1 cellular context compared by ENCODE assay signal in the genomic region with DNA sequence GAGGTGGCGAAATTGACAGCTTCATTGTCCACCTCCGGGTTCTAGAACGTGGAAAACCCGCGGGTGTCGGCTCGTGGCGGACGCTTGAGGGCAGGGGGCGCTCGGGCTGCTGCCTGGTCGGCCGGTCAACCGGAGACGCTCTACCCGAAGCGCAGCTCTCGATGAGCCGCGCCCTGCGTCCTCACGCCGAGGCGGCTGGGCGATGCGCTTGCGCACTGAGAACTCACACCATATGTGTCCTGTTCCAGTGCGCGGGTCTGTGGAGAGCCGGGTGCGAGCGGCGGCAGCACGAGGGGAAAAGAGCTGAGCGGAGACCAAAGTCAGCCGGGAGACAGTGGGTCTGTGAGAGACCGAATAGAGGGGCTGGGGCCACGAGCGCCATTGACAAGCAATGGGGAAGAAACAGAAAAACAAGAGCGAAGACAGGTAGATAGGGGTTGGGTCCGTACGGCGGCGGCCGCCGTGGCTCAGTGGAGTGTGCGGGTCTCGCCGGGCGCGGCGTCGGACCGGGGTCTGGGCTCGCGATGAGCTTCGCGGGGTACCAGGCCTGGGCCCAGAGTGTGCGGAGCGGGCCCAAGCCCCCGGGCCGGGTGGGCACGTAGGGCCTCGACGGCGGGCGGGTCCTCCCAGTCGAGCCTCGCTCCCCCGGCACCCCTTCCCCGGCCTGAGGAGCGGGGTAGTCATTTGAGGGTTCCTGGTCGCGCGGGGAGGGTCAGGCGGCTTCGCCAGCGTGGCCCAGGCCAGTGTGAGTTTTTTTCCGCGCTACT.
A peak's percentile ranks its signal among the peaks of the same experiment; 100 is the strongest.
TF ChIP-seq lines count a peak whose summit lies in the region.

A gene with protein sequence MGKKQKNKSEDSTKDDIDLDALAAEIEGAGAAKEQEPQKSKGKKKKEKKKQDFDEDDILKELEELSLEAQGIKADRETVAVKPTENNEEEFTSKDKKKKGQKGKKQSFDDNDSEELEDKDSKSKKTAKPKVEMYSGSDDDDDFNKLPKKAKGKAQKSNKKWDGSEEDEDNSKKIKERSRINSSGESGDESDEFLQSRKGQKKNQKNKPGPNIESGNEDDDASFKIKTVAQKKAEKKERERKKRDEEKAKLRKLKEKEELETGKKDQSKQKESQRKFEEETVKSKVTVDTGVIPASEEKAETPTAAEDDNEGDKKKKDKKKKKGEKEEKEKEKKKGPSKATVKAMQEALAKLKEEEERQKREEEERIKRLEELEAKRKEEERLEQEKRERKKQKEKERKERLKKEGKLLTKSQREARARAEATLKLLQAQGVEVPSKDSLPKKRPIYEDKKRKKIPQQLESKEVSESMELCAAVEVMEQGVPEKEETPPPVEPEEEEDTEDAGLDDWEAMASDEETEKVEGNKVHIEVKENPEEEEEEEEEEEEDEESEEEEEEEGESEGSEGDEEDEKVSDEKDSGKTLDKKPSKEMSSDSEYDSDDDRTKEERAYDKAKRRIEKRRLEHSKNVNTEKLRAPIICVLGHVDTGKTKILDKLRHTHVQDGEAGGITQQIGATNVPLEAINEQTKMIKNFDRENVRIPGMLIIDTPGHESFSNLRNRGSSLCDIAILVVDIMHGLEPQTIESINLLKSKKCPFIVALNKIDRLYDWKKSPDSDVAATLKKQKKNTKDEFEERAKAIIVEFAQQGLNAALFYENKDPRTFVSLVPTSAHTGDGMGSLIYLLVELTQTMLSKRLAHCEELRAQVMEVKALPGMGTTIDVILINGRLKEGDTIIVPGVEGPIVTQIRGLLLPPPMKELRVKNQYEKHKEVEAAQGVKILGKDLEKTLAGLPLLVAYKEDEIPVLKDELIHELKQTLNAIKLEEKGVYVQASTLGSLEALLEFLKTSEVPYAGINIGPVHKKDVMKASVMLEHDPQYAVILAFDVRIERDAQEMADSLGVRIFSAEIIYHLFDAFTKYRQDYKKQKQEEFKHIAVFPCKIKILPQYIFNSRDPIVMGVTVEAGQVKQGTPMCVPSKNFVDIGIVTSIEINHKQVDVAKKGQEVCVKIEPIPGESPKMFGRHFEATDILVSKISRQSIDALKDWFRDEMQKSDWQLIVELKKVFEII (plus strand): TSS at position 226 of the 767 bp plus-strand sequence. CDS start 166 bp downstream, at position 392.

TF ChIP-seq in HepG2, 621 proteins besides CTCF, POLR2A, EP300 and RAD21 (continued from another document and continues in another):
- TF ChIP-seq, protein P1, sequence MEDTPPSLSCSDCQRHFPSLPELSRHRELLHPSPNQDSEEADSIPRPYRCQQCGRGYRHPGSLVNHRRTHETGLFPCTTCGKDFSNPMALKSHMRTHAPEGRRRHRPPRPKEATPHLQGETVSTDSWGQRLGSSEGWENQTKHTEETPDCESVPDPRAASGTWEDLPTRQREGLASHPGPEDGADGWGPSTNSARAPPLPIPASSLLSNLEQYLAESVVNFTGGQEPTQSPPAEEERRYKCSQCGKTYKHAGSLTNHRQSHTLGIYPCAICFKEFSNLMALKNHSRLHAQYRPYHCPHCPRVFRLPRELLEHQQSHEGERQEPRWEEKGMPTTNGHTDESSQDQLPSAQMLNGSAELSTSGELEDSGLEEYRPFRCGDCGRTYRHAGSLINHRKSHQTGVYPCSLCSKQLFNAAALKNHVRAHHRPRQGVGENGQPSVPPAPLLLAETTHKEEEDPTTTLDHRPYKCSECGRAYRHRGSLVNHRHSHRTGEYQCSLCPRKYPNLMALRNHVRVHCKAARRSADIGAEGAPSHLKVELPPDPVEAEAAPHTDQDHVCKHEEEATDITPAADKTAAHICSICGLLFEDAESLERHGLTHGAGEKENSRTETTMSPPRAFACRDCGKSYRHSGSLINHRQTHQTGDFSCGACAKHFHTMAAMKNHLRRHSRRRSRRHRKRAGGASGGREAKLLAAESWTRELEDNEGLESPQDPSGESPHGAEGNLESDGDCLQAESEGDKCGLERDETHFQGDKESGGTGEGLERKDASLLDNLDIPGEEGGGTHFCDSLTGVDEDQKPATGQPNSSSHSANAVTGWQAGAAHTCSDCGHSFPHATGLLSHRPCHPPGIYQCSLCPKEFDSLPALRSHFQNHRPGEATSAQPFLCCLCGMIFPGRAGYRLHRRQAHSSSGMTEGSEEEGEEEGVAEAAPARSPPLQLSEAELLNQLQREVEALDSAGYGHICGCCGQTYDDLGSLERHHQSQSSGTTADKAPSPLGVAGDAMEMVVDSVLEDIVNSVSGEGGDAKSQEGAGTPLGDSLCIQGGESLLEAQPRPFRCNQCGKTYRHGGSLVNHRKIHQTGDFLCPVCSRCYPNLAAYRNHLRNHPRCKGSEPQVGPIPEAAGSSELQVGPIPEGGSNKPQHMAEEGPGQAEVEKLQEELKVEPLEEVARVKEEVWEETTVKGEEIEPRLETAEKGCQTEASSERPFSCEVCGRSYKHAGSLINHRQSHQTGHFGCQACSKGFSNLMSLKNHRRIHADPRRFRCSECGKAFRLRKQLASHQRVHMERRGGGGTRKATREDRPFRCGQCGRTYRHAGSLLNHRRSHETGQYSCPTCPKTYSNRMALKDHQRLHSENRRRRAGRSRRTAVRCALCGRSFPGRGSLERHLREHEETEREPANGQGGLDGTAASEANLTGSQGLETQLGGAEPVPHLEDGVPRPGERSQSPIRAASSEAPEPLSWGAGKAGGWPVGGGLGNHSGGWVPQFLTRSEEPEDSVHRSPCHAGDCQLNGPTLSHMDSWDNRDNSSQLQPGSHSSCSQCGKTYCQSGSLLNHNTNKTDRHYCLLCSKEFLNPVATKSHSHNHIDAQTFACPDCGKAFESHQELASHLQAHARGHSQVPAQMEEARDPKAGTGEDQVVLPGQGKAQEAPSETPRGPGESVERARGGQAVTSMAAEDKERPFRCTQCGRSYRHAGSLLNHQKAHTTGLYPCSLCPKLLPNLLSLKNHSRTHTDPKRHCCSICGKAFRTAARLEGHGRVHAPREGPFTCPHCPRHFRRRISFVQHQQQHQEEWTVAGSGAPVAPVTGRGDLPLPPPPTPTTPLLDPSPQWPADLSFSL (CRISPR knock-in tag; IDR thresholded peaks at IDR 0.05) = no peak
- TF ChIP-seq MED1 (CRISPR knock-in tag; IDR thresholded peaks at IDR 0.05) = peak; percentile 77
- no peak for TF ChIP-seq NR2F1 (CRISPR knock-in tag; IDR thresholded peaks at IDR 0.05)
- TF ChIP-seq, protein P2, sequence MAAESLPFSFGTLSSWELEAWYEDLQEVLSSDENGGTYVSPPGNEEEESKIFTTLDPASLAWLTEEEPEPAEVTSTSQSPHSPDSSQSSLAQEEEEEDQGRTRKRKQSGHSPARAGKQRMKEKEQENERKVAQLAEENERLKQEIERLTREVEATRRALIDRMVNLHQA (CRISPR knock-in tag; IDR thresholded peaks at IDR 0.05) = no peak
- TF ChIP-seq NONO (IDR thresholded peaks at IDR 0.05) = no peak
- peak; percentile 96 for TF ChIP-seq NONO (CRISPR knock-in tag; conservative IDR thresholded peaks at IDR 0.05)
- TF ChIP-seq ZNF652 (CRISPR knock-in tag; IDR thresholded peaks at IDR 0.05; ENCODE audit: borderline replicate concordance, low read depth) = no peak; the same call in 1 of the 2 replicates
- TF ChIP-seq, protein P3, sequence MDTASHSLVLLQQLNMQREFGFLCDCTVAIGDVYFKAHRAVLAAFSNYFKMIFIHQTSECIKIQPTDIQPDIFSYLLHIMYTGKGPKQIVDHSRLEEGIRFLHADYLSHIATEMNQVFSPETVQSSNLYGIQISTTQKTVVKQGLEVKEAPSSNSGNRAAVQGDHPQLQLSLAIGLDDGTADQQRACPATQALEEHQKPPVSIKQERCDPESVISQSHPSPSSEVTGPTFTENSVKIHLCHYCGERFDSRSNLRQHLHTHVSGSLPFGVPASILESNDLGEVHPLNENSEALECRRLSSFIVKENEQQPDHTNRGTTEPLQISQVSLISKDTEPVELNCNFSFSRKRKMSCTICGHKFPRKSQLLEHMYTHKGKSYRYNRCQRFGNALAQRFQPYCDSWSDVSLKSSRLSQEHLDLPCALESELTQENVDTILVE (CRISPR knock-in tag; IDR thresholded peaks at IDR 0.05) = peak; percentile 98
- TF ChIP-seq ZNF343 (CRISPR knock-in tag; IDR thresholded peaks at IDR 0.05) = peak; percentile 30
- TF ChIP-seq, protein P4, sequence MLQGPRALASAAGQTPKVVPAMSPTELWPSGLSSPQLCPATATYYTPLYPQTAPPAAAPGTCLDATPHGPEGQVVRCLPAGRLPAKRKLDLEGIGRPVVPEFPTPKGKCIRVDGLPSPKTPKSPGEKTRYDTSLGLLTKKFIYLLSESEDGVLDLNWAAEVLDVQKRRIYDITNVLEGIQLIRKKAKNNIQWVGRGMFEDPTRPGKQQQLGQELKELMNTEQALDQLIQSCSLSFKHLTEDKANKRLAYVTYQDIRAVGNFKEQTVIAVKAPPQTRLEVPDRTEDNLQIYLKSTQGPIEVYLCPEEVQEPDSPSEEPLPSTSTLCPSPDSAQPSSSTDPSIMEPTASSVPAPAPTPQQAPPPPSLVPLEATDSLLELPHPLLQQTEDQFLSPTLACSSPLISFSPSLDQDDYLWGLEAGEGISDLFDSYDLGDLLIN (CRISPR knock-in tag; IDR thresholded peaks at IDR 0.05; ENCODE audit: borderline replicate concordance) = peak; percentile 89; the same call in 1 of the 2 replicates
- peak; percentile 50; the same call in 1 of the 2 replicates for TF ChIP-seq SP2 (CRISPR knock-in tag; IDR thresholded peaks at IDR 0.05)
- TF ChIP-seq, protein P5, sequence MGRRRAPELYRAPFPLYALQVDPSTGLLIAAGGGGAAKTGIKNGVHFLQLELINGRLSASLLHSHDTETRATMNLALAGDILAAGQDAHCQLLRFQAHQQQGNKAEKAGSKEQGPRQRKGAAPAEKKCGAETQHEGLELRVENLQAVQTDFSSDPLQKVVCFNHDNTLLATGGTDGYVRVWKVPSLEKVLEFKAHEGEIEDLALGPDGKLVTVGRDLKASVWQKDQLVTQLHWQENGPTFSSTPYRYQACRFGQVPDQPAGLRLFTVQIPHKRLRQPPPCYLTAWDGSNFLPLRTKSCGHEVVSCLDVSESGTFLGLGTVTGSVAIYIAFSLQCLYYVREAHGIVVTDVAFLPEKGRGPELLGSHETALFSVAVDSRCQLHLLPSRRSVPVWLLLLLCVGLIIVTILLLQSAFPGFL (CRISPR knock-in tag; IDR thresholded peaks at IDR 0.05) = no peak
- TF ChIP-seq, protein P6, sequence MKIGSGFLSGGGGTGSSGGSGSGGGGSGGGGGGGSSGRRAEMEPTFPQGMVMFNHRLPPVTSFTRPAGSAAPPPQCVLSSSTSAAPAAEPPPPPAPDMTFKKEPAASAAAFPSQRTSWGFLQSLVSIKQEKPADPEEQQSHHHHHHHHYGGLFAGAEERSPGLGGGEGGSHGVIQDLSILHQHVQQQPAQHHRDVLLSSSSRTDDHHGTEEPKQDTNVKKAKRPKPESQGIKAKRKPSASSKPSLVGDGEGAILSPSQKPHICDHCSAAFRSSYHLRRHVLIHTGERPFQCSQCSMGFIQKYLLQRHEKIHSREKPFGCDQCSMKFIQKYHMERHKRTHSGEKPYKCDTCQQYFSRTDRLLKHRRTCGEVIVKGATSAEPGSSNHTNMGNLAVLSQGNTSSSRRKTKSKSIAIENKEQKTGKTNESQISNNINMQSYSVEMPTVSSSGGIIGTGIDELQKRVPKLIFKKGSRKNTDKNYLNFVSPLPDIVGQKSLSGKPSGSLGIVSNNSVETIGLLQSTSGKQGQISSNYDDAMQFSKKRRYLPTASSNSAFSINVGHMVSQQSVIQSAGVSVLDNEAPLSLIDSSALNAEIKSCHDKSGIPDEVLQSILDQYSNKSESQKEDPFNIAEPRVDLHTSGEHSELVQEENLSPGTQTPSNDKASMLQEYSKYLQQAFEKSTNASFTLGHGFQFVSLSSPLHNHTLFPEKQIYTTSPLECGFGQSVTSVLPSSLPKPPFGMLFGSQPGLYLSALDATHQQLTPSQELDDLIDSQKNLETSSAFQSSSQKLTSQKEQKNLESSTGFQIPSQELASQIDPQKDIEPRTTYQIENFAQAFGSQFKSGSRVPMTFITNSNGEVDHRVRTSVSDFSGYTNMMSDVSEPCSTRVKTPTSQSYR (CRISPR knock-in tag; IDR thresholded peaks at IDR 0.05; ENCODE audit: borderline replicate concordance) = peak; percentile 33; the same call in 1 of the 2 replicates
- TF ChIP-seq CC2D1A (CRISPR knock-in tag; IDR thresholded peaks at IDR 0.05) = no peak
- TF ChIP-seq, protein P7, sequence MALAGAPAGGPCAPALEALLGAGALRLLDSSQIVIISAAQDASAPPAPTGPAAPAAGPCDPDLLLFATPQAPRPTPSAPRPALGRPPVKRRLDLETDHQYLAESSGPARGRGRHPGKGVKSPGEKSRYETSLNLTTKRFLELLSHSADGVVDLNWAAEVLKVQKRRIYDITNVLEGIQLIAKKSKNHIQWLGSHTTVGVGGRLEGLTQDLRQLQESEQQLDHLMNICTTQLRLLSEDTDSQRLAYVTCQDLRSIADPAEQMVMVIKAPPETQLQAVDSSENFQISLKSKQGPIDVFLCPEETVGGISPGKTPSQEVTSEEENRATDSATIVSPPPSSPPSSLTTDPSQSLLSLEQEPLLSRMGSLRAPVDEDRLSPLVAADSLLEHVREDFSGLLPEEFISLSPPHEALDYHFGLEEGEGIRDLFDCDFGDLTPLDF (CRISPR knock-in tag; IDR thresholded peaks at IDR 0.05) = peak; percentile 70; the same call in 1 of the 2 replicates
- TF ChIP-seq IKZF1 (IDR thresholded peaks at IDR 0.05) = no peak
- peak; percentile 92; the same call in 1 of the 2 replicates for TF ChIP-seq ZSCAN21 (CRISPR knock-in tag; IDR thresholded peaks at IDR 0.05; ENCODE audit: borderline replicate concordance)
- TF ChIP-seq ZNF530 (CRISPR knock-in tag; IDR thresholded peaks at IDR 0.05; ENCODE audit: low read depth) = 0 out of 2 replicates have a peak, but pooled peaks have one; percentile 77
- TF ChIP-seq HNRNPK (IDR thresholded peaks at IDR 0.05; ENCODE audit: low read depth, low read length, poor library complexity, severe bottlenecking) = peak; percentile 18
- TF ChIP-seq, protein P8, sequence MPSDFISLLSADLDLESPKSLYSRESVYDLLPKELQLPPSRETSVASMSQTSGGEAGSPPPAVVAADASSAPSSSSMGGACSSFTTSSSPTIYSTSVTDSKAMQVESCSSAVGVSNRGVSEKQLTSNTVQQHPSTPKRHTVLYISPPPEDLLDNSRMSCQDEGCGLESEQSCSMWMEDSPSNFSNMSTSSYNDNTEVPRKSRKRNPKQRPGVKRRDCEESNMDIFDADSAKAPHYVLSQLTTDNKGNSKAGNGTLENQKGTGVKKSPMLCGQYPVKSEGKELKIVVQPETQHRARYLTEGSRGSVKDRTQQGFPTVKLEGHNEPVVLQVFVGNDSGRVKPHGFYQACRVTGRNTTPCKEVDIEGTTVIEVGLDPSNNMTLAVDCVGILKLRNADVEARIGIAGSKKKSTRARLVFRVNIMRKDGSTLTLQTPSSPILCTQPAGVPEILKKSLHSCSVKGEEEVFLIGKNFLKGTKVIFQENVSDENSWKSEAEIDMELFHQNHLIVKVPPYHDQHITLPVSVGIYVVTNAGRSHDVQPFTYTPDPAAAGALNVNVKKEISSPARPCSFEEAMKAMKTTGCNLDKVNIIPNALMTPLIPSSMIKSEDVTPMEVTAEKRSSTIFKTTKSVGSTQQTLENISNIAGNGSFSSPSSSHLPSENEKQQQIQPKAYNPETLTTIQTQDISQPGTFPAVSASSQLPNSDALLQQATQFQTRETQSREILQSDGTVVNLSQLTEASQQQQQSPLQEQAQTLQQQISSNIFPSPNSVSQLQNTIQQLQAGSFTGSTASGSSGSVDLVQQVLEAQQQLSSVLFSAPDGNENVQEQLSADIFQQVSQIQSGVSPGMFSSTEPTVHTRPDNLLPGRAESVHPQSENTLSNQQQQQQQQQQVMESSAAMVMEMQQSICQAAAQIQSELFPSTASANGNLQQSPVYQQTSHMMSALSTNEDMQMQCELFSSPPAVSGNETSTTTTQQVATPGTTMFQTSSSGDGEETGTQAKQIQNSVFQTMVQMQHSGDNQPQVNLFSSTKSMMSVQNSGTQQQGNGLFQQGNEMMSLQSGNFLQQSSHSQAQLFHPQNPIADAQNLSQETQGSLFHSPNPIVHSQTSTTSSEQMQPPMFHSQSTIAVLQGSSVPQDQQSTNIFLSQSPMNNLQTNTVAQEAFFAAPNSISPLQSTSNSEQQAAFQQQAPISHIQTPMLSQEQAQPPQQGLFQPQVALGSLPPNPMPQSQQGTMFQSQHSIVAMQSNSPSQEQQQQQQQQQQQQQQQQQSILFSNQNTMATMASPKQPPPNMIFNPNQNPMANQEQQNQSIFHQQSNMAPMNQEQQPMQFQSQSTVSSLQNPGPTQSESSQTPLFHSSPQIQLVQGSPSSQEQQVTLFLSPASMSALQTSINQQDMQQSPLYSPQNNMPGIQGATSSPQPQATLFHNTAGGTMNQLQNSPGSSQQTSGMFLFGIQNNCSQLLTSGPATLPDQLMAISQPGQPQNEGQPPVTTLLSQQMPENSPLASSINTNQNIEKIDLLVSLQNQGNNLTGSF (CRISPR knock-in tag; IDR thresholded peaks at IDR 0.05) = peak; percentile 92; the same call in 1 of the 2 replicates
- TF ChIP-seq ZNF205 (CRISPR knock-in tag; IDR thresholded peaks at IDR 0.05) = peak; percentile 60
- no peak for TF ChIP-seq HOXA7 (CRISPR knock-in tag; IDR thresholded peaks at IDR 0.05)
